19 cellular contexts compared by ENCODE assay signal in genomic region chr7:113247198-113247597, GRCh38.
DNase-seq lines count a peak whose midpoint lies in the region; TF ChIP-seq lines count a peak whose summit lies in the region.
"Had no signal": no experiment of that assay in that cellular context is flagged by ENCODE, and none has a peak within 500 bp of the region (broad histone marks: within the 10 kb centered on the region; RNA-seq: fewer than 3 reads in every experiment).

No MANE protein-coding gene starts in this region.

- H3K9me3 Mint-ChIP-seq in osteocyte (ENCODE audit: unreplicated experiment) (peaks cover 14% of the 10 kb centered on the region), chondrocyte (ENCODE audit: low read depth) (peaks cover 12% of the 10 kb centered on the region)
- peaks cover 5% of the 10 kb centered on the region for H3K9me3 Mint-ChIP-seq in activated naive CD4-positive, alpha-beta T cell treated with anti-CD3 and anti-CD28 coated beads for 36 hours

- H3K36me3 Mint-ChIP-seq in osteocyte (ENCODE audit: unreplicated experiment) (no peaks in the 10 kb centered on the region), chondrocyte (ENCODE audit: low read depth) (peaks cover 7% of the 10 kb centered on the region)
- H3K36me3 Mint-ChIP-seq in activated naive CD4-positive, alpha-beta T cell treated with anti-CD3 and anti-CD28 coated beads for 36 hours (ENCODE audit: low read depth) = no peaks in the 10 kb centered on the region
- H3K36me3 Mint-ChIP-seq: IgD-negative memory B cell had no signal

- in situ Hi-C loops in astrocyte of the spinal cord (cut with HindIII; ENCODE audit: low sequenced_read_pairs) = no loop called here

- intact Hi-C loops in activated naive CD4-positive, alpha-beta T cell treated with anti-CD3 and anti-CD28 coated beads for 36 hours (cut with micrococcal nuclease) = no loop called here

- no peak overlapping the region for H3K4me3 Mint-ChIP-seq in osteocyte (ENCODE audit: unreplicated experiment)
- no peak overlapping the region for H3K4me3 Mint-ChIP-seq in chondrocyte (ENCODE audit: unreplicated experiment)
- no peak overlapping the region for H3K4me3 Mint-ChIP-seq in activated naive CD4-positive, alpha-beta T cell treated with anti-CD3 and anti-CD28 coated beads for 36 hours
- H3K4me3 Mint-ChIP-seq: IgD-negative memory B cell had no signal

- DNase-seq in EH (ENCODE audit: low read depth) (peak; percentile 32), M059J (ENCODE audit: low read depth) (peak; percentile 10), astrocyte of the spinal cord (ENCODE audit: low read depth, low spot score) (peak; percentile 4), osteocyte (ENCODE audit: extremely low spot score, unreplicated experiment) (no peak), chondrocyte (ENCODE audit: low spot score) (no peak), RWPE1 (ENCODE audit: low spot score) (no peak)
- no peak for DNase-seq in stimulated activated CD4-positive, alpha-beta T cell treated with anti-CD3 and anti-CD28 coated beads, Interleukin-2, amount 100 ng/mL, for 48 hours
- no peak for DNase-seq in activated naive CD4-positive, alpha-beta T cell treated with anti-CD3 and anti-CD28 coated beads for 36 hours
- DNase-seq: ACHN, BE2C, GF-D8, NCI-H1092, NCI-H1417 treated with DMSO at 0.1 percent for 48 hours, NCI-H1694 treated with DMSO at 0.1 percent for 48 hours, NCI-H2081, NCI-H2227 treated with DMSO at 0.1 percent for 48 hours, SIG-M5 had no signal

- POLR2A ChIA-PET in RWPE1 (lab: Yijun Ruan, JAX; ENCODE audit: low non-redundant PET) = no interaction called here

- CTCF ChIA-PET in RWPE1 (lab: Yijun Ruan, JAX) = no interaction called here
- CTCF ChIA-PET in activated naive CD4-positive, alpha-beta T cell treated with anti-CD3 and anti-CD28 coated beads for 36 hours (lab: Charles Lee) = no interaction called here

- no peak overlapping the region for H3K27ac ChIP-seq in RWPE1
- H3K27ac ChIP-seq: SK-N-MC had no signal

- TF ChIP-seq CTCF in astrocyte of the spinal cord (IDR thresholded peaks at IDR 0.05; ENCODE audit: low read depth, low read length) (no peak), osteocyte (IDR thresholded peaks at IDR 0.05) (no peak), chondrocyte (IDR thresholded peaks at IDR 0.05) (no peak), RWPE1 (conservative IDR thresholded peaks at IDR 0.05; ENCODE audit: low read depth) (no peak)

- no peak overlapping the region for H3K4me3 ChIP-seq in astrocyte of the spinal cord (ENCODE audit: low read depth, low read length)
- H3K4me3 ChIP-seq: SK-N-MC had no signal

- peaks cover 11% of the 10 kb centered on the region for H3K4me1 Mint-ChIP-seq in osteocyte (ENCODE audit: unreplicated experiment)
- H3K4me1 Mint-ChIP-seq in chondrocyte (ENCODE audit: low read depth) = peaks cover 2% of the 10 kb centered on the region
- H3K4me1 Mint-ChIP-seq in activated naive CD4-positive, alpha-beta T cell treated with anti-CD3 and anti-CD28 coated beads for 36 hours (ENCODE audit: low read depth) = no peaks in the 10 kb centered on the region
- H3K4me1 Mint-ChIP-seq: IgD-negative memory B cell had no signal

- no peaks in the 10 kb centered on the region for H3K27me3 Mint-ChIP-seq in osteocyte (ENCODE audit: unreplicated experiment)
- peaks cover 5% of the 10 kb centered on the region for H3K27me3 Mint-ChIP-seq in chondrocyte (ENCODE audit: low read depth)
- no peaks in the 10 kb centered on the region for H3K27me3 Mint-ChIP-seq in activated naive CD4-positive, alpha-beta T cell treated with anti-CD3 and anti-CD28 coated beads for 36 hours (ENCODE audit: low read depth)
- H3K27me3 Mint-ChIP-seq: IgD-negative memory B cell had no signal

- peak overlapping the region; percentile 6 for H3K27ac Mint-ChIP-seq in osteocyte (ENCODE audit: unreplicated experiment)
- no peak overlapping the region for H3K27ac Mint-ChIP-seq in chondrocyte (ENCODE audit: unreplicated experiment)
- H3K27ac Mint-ChIP-seq in activated naive CD4-positive, alpha-beta T cell treated with anti-CD3 and anti-CD28 coated beads for 36 hours = no peak overlapping the region
- H3K27ac Mint-ChIP-seq: IgD-negative memory B cell had no signal

Comparison
In these comparisons a context has a peak if more than half of its experiments do, and no peak if none do; other contexts are left out.
1. DNase-seq: peak in EH (single experiment), M059J (single experiment) and astrocyte of the spinal cord (single experiment); none in osteocyte (single experiment), stimulated activated CD4-positive, alpha-beta T cell treated with anti-CD3 and anti-CD28 coated beads, Interleukin-2, amount 100 ng/mL, for 48 hours (0 of 2), chondrocyte (single experiment), RWPE1 (single experiment) and activated naive CD4-positive, alpha-beta T cell treated with anti-CD3 and anti-CD28 coated beads for 36 hours (single experiment).